In the genomic region with DNA sequence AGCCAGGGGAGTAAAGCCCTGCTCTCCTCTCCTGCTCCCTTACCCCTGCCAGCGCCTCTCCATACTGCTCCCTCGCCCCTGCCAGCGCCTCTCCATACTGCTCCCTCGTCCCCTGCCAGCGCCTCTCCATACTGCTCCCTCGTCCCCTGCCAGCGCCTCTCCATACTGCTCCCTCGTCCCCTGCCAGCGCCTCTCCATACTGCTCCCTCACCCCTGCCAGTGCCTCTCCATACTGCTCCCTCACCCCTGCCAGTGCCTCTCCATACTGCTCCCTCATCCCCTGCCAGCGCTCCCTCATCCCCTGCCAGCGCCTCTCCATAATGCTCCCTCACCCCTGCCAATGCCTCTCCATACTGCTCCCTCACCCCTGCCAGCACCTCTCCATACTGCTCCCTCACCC, we compare ENCODE assay signal across 1 cellular context.
TF ChIP-seq lines count a peak whose summit lies in the region.

No MANE protein-coding gene starts in this region.

TF ChIP-seq in K562, 482 proteins besides CTCF, POLR2A, EP300 and RAD21:
- peak; percentile 47; the same call in 1 of the 2 replicates for TF ChIP-seq POLR2G (IDR thresholded peaks at IDR 0.05; ENCODE audit: low read depth, low read length)
